Comparison of ENCODE assay signal across 1 cellular context in the genomic region with DNA sequence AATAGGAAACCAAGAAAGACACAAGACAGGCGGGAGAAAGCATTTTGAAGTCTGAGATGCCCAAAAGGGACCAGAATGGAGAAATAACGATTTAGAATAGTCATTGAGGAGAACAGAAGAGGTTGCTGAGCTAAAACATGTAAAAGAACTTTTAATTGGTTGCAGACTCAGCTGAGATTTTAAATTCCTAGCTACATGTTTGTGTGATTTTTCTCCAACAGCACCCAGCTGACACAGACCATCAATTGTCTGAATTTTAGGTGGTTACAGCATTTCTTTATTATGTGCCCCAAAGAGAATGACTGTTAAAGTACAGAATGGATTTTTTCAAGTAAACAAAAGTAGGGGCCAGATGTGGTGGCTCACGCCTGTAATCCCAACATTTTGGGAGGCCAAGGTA.
TF ChIP-seq lines count a peak whose summit lies in the region.

No MANE protein-coding gene starts in this region.

TF ChIP-seq in GM12878, 131 proteins besides CTCF, POLR2A, EP300 and RAD21 (continued from another document):
- TF ChIP-seq, protein P1, sequence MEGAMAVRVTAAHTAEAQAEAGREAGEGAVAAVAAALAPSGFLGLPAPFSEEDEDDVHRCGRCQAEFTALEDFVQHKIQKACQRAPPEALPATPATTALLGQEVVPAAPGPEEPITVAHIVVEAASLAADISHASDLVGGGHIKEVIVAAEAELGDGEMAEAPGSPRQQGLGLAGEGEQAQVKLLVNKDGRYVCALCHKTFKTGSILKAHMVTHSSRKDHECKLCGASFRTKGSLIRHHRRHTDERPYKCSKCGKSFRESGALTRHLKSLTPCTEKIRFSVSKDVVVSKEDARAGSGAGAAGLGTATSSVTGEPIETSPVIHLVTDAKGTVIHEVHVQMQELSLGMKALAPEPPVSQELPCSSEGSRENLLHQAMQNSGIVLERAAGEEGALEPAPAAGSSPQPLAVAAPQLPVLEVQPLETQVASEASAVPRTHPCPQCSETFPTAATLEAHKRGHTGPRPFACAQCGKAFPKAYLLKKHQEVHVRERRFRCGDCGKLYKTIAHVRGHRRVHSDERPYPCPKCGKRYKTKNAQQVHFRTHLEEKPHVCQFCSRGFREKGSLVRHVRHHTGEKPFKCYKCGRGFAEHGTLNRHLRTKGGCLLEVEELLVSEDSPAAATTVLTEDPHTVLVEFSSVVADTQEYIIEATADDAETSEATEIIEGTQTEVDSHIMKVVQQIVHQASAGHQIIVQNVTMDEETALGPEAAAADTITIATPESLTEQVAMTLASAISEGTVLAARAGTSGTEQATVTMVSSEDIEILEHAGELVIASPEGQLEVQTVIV (IDR thresholded peaks at IDR 0.05; ENCODE audit: borderline replicate concordance, partially characterized antibody): no peak
- no peak for TF ChIP-seq ZNF217 (IDR thresholded peaks at IDR 0.05)
- TF ChIP-seq, protein P2, sequence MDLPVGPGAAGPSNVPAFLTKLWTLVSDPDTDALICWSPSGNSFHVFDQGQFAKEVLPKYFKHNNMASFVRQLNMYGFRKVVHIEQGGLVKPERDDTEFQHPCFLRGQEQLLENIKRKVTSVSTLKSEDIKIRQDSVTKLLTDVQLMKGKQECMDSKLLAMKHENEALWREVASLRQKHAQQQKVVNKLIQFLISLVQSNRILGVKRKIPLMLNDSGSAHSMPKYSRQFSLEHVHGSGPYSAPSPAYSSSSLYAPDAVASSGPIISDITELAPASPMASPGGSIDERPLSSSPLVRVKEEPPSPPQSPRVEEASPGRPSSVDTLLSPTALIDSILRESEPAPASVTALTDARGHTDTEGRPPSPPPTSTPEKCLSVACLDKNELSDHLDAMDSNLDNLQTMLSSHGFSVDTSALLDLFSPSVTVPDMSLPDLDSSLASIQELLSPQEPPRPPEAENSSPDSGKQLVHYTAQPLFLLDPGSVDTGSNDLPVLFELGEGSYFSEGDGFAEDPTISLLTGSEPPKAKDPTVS (IDR thresholded peaks at IDR 0.05; ENCODE audit: low read depth, low read length): no peak
TF ChIP-seq in GM12878: peak in this region for 0.
